In the genomic region with DNA sequence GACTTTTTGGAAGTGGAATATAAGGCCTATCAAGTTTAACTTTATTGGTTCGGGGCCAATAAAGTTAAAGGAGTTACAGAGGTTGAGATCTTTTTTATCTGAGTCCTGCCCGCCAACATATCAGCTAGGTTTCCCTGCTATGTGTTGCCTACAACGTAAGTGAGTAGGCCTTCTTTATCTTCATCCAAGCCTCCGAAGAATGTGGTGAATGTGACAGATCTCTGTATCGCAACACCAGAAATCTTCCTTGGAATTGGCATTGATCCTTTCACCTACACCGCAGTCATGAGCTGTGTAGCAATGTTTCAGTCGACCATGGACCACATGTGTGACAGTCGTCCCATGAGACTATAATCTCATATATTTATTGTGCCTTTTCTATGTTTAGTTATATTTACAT, we compare ENCODE assay signal across 26 cellular contexts. TPM values are rescaled to one million over a fixed set of nuclear protein-coding genes. Genes with fewer than 3 reads are reported as not detected.
DNase-seq lines count a peak whose midpoint lies in the region; FAIRE-seq and TF ChIP-seq lines count a peak whose summit lies in the region.
"Had no signal": no experiment of that assay in that cellular context is flagged by ENCODE, and none has a peak within 500 bp of the region (broad histone marks: within the 10 kb centered on the region; RNA-seq: fewer than 3 reads in every experiment).

No MANE protein-coding gene starts in this region.

- H2AK5ac ChIP-seq in mesendoderm (ENCODE audit: low read length), result no peak overlapping the region

- POLR2A ChIA-PET in Caco-2 (lab: Charles Lee), result interaction anchor here (1.1 to 2.2 kb wide), 3 partner anchors 14 to 37 kb away, joined by 4 to 7 read pairs (median 5); a partner anchor contains a TSS

- no peak overlapping the region for H4K8ac ChIP-seq in mesendoderm (ENCODE audit: low read depth, low read length)

- H2BK120ac ChIP-seq in mesendoderm (ENCODE audit: low read depth, low read length), result no peak overlapping the region

- BruUV-seq in Caco-2 (replicated peaks; lab: Mats Ljungman, UMichigan), result no TSS peak

- H3K36me3 ChIP-seq in Caco-2 (ENCODE audit: control insufficient read depth, insufficient read depth, low read length) (no peaks in the 10 kb centered on the region), endodermal cell (ENCODE audit: control insufficient read depth, insufficient read depth, low read length) (no peaks in the 10 kb centered on the region), mesendoderm (ENCODE audit: control insufficient read depth, insufficient read depth, low read length) (no peaks in the 10 kb centered on the region)
- H3K36me3 ChIP-seq: BLaER1 treated with 17β-estradiol and CSF1 and Interleukin-3, amounts not matched to agents 10 nM and 100 nM had no signal

- H3K4me3 ChIP-seq in Caco-2 (ENCODE audit: low read depth, low read length), result no peak overlapping the region
- no peak overlapping the region for H3K4me3 ChIP-seq in endodermal cell (ENCODE audit: low read length)
- H3K4me3 ChIP-seq in mesendoderm (ENCODE audit: low read length), result no peak overlapping the region
- H3K4me3 ChIP-seq: A549; BLaER1 treated with 17β-estradiol and CSF1 and Interleukin-3, amounts not matched to agents 10 nM and 100 nM; GM12878 had no signal

- H3K27me3 ChIP-seq in Caco-2 (replicated peaks; ENCODE audit: control insufficient read depth, insufficient read depth, low read length) (no peaks in the 10 kb centered on the region), endodermal cell (ENCODE audit: control insufficient read depth, insufficient read depth, low read length, poor library complexity, severe bottlenecking) (no peaks in the 10 kb centered on the region), mesendoderm (ENCODE audit: insufficient read depth, low read length, poor library complexity) (no peaks in the 10 kb centered on the region)
- H3K27me3 ChIP-seq: BLaER1 treated with 17β-estradiol and CSF1 and Interleukin-3, amounts not matched to agents 10 nM and 100 nM had no signal

- H3K27ac Mint-ChIP-seq in Caco-2 (ENCODE audit: unreplicated experiment) (no peak overlapping the region), endodermal cell (peak overlapping the region; percentile 59)
- H3K27ac Mint-ChIP-seq: B cell; CD4-positive, alpha-beta T cell; CD8-positive, alpha-beta T cell had no signal

- H3K36me3 Mint-ChIP-seq in Caco-2 (ENCODE audit: insufficient read depth, unreplicated experiment), result no peaks in the 10 kb centered on the region
- H3K36me3 Mint-ChIP-seq in endodermal cell (ENCODE audit: low read depth), result no peaks in the 10 kb centered on the region
- H3K36me3 Mint-ChIP-seq: CD8-positive, alpha-beta T cell had no signal

- WGBS in endodermal cell (ENCODE audit: insufficient coverage in 1 of 2, insufficient read length in 1 of 2), 2 experiments, result 66 to 85% methylated on average over 5 to 7 of the region's 8 CpGs
- no CpG with 5 or more reads among the region's 8 CpGs for WGBS in mesendoderm (ENCODE audit: extremely low coverage, insufficient coverage, low lambda C conversion rate)

- no peak overlapping the region for H2BK5ac ChIP-seq in mesendoderm (ENCODE audit: low read length)

- TF ChIP-seq CTCF in Caco-2 (IDR thresholded peaks at IDR 0.05; ENCODE audit: insufficient read depth in 1 of 2, low read depth in 1 of 2, low read length in 1 of 2, severe bottlenecking in 1 of 2, unreplicated experiment in 1 of 2), result no peak
- TF ChIP-seq CTCF in endodermal cell (conservative IDR thresholded peaks at IDR 0.05), result no peak

- H3K4ac ChIP-seq in mesendoderm (ENCODE audit: low read depth, low read length), result no peak overlapping the region

- no peak overlapping the region for H3K4me2 ChIP-seq in mesendoderm (ENCODE audit: low read length)
- H3K4me2 ChIP-seq: A549; BLaER1 treated with 17β-estradiol and CSF1 and Interleukin-3, amounts not matched to agents 10 nM and 100 nM had no signal

- H2BK15ac ChIP-seq in mesendoderm (replicated peaks; ENCODE audit: low read depth), result no peak overlapping the region

- peak; percentile 50 for FAIRE-seq in urothelium cell line (lab: Jason Lieb, UNC)
- FAIRE-seq: A549, GM12878, GM12892, GM18507 had no signal

- intact Hi-C loops in Caco-2 (cut with micrococcal nuclease; ENCODE audit: unreplicated experiment), result loop anchor here (1.0 to 2.0 kb wide), 2 partner anchors 8 to 37 kb away; a partner anchor contains a TSS

- H3K27ac ChIP-seq in endodermal cell (ENCODE audit: low read depth, low read length) (no peak overlapping the region), mesendoderm (ENCODE audit: low read depth, low read length) (no peak overlapping the region)
- H3K27ac ChIP-seq: 22Rv1; A549; BLaER1 treated with 17β-estradiol and CSF1 and Interleukin-3, amounts not matched to agents 10 nM and 100 nM; C4-2B had no signal

- H3K18ac ChIP-seq in mesendoderm (ENCODE audit: low read length), result no peak overlapping the region

- H3K23ac ChIP-seq in mesendoderm (ENCODE audit: low read length), result no peak overlapping the region

- H3K9me3 ChIP-seq in Caco-2 (no peaks in the 10 kb centered on the region), endodermal cell (ENCODE audit: control insufficient read depth, low read length) (no peaks in the 10 kb centered on the region)
- H3K9me3 ChIP-seq: A549; BLaER1 treated with 17β-estradiol and CSF1 and Interleukin-3, amounts not matched to agents 10 nM and 100 nM had no signal

- no peaks in the 10 kb centered on the region for H3K4me1 Mint-ChIP-seq in Caco-2 (ENCODE audit: low read depth, unreplicated experiment)
- peaks cover 20% of the 10 kb centered on the region for H3K4me1 Mint-ChIP-seq in endodermal cell
- H3K4me1 Mint-ChIP-seq: B cell had no signal

- no peak overlapping the region for H3K9ac ChIP-seq in endodermal cell (ENCODE audit: extremely low read depth, low read length, poor library complexity, severe bottlenecking)
- no peak overlapping the region for H3K9ac ChIP-seq in mesendoderm (ENCODE audit: low read length)
- H3K9ac ChIP-seq: BLaER1 treated with 17β-estradiol and CSF1 and Interleukin-3, amounts not matched to agents 10 nM and 100 nM had no signal

- H3K9me3 Mint-ChIP-seq in Caco-2 (ENCODE audit: unreplicated experiment) (no peaks in the 10 kb centered on the region), endodermal cell (no peaks in the 10 kb centered on the region)
- H3K9me3 Mint-ChIP-seq: CD4-positive, alpha-beta T cell; CD8-positive, alpha-beta T cell had no signal

- CTCF ChIA-PET in Caco-2 (lab: Charles Lee), result interaction anchor here (0.5 to 1.7 kb wide), 5 partner anchors 37 to 210 kb away, joined by 3 to 13 read pairs (median 5); a partner anchor contains a TSS

- H3K4me1 ChIP-seq in Caco-2 (peaks cover 20% of the 10 kb centered on the region), endodermal cell (ENCODE audit: control insufficient read depth, insufficient read depth, low read length) (peaks cover 18% of the 10 kb centered on the region), mesendoderm (ENCODE audit: control insufficient read depth, low read depth, low read length) (peaks cover 4% of the 10 kb centered on the region)
- H3K4me1 ChIP-seq: A549; BLaER1 treated with 17β-estradiol and CSF1 and Interleukin-3, amounts not matched to agents 10 nM and 100 nM had no signal

- no peak overlapping the region for H3K56ac ChIP-seq in mesendoderm (ENCODE audit: low read length)

- no peaks in the 10 kb centered on the region for H3K79me2 ChIP-seq in mesendoderm (ENCODE audit: control insufficient read depth, insufficient read depth, low read length)

- H3K79me1 ChIP-seq in mesendoderm (ENCODE audit: low read length), result no peaks in the 10 kb centered on the region

- H4K5ac ChIP-seq in mesendoderm (ENCODE audit: low read length), result no peak overlapping the region

- H3K27me3 Mint-ChIP-seq in Caco-2 (ENCODE audit: insufficient read depth, unreplicated experiment), result no peaks in the 10 kb centered on the region
- H3K27me3 Mint-ChIP-seq in endodermal cell (ENCODE audit: insufficient read depth), result peaks cover 14% of the 10 kb centered on the region

- DNase-seq in Caco-2 (peak; percentile 68 to 69), endodermal cell (no peak), mesendoderm (peak; percentile 84), urothelium cell line (ENCODE audit: low spot score) (no peak), NCI-H128 (lab: John Stamatoyannopoulos, UW; ENCODE audit: unreplicated experiment) (no peak), LoVo (ENCODE audit: low spot score) (no peak), HUDEP-2 (lab: John Stamatoyannopoulos, UW; ENCODE audit: unreplicated experiment in 76 of 76) (no peak)
- DNase-seq: AML-193; CD4-positive, alpha-beta T cell; CD8-positive, alpha-beta T cell; DMS 273 treated with DMSO at 0.1 percent for 48 hours; DMS153; DMS53; DMS79; DND-41; EL; GDM1 had no signal

- H3K4me3 Mint-ChIP-seq in Caco-2 (ENCODE audit: unreplicated experiment) (no peak overlapping the region), endodermal cell (no peak overlapping the region)
- H3K4me3 Mint-ChIP-seq: B cell; CD4-positive, alpha-beta T cell; CD8-positive, alpha-beta T cell had no signal

RNA-seq across cellular contexts. Expression of a gene that starts 37.3 kb away (rescaled TPM):
- total RNA-seq in Caco-2 (2022), result 440 and 534 TPM in 2 replicates
- 10 to 100 TPM; 76.3 to 88.2 TPM for total RNA-seq in endodermal cell
- 95.9 TPM for polyA plus RNA-seq in endodermal cell (2013, experiment 1 of 2)
- 91.3 TPM for polyA plus RNA-seq in endodermal cell (2013, experiment 2 of 2)
- polyA plus RNA-seq in mesendoderm (2013, experiment 1 of 2), result 11.2 TPM
- polyA plus RNA-seq in mesendoderm (2013, experiment 2 of 2), result 12.3 TPM
- total RNA-seq: G401 had no signal

Comparison
In these comparisons a context has a peak if more than half of its experiments do, and no peak if none do; other contexts are left out.
1. DNase-seq: peak in Caco-2 (2 of 2) and mesendoderm (single experiment); none in endodermal cell (single experiment), urothelium cell line (single experiment), NCI-H128 (single experiment), LoVo (single experiment) and HUDEP-2 (0 of 76).